In the genomic region with DNA sequence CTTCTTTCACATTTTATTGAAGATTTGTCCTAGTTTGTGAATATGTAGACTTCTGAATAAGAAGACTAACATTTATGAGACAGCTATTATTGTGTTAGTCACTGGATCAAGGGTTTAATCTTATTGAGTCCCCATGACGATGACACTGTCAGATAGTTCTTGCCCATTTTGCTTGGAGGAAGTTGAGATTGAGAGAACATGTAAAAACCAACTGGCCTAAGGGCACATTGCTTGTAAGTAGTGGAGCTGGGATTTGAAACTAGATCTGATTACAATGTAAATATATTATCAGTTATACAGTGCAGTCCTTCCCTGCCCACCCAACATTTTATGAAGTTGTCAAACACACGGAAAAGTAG, we compare ENCODE assay signal across 1 cellular context.
TF ChIP-seq lines count a peak whose summit lies in the region.

No MANE protein-coding gene starts in this region.

TF ChIP-seq in SK-N-SH, 30 proteins besides CTCF, POLR2A, EP300 and RAD21 (continued from another document):
- TF ChIP-seq, protein P1, sequence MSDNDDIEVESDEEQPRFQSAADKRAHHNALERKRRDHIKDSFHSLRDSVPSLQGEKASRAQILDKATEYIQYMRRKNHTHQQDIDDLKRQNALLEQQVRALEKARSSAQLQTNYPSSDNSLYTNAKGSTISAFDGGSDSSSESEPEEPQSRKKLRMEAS (IDR thresholded peaks at IDR 0.05; ENCODE audit: low read depth): no peak
- TF ChIP-seq, protein P2, sequence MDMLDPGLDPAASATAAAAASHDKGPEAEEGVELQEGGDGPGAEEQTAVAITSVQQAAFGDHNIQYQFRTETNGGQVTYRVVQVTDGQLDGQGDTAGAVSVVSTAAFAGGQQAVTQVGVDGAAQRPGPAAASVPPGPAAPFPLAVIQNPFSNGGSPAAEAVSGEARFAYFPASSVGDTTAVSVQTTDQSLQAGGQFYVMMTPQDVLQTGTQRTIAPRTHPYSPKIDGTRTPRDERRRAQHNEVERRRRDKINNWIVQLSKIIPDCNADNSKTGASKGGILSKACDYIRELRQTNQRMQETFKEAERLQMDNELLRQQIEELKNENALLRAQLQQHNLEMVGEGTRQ (IDR thresholded peaks at IDR 0.05; ENCODE audit: borderline replicate concordance, low read depth, low read length): no peak
- no peak for TF ChIP-seq ELF1 (IDR thresholded peaks at IDR 0.05)
- no peak for TF ChIP-seq YY1 (IDR thresholded peaks at IDR 0.05; ENCODE audit: low read depth)
- TF ChIP-seq, protein P3, sequence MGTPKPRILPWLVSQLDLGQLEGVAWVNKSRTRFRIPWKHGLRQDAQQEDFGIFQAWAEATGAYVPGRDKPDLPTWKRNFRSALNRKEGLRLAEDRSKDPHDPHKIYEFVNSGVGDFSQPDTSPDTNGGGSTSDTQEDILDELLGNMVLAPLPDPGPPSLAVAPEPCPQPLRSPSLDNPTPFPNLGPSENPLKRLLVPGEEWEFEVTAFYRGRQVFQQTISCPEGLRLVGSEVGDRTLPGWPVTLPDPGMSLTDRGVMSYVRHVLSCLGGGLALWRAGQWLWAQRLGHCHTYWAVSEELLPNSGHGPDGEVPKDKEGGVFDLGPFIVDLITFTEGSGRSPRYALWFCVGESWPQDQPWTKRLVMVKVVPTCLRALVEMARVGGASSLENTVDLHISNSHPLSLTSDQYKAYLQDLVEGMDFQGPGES (IDR thresholded peaks at IDR 0.05; ENCODE audit: low read depth, low read length): no peak
